Comparison of ENCODE assay signal across 8 cellular contexts in the genomic region with DNA sequence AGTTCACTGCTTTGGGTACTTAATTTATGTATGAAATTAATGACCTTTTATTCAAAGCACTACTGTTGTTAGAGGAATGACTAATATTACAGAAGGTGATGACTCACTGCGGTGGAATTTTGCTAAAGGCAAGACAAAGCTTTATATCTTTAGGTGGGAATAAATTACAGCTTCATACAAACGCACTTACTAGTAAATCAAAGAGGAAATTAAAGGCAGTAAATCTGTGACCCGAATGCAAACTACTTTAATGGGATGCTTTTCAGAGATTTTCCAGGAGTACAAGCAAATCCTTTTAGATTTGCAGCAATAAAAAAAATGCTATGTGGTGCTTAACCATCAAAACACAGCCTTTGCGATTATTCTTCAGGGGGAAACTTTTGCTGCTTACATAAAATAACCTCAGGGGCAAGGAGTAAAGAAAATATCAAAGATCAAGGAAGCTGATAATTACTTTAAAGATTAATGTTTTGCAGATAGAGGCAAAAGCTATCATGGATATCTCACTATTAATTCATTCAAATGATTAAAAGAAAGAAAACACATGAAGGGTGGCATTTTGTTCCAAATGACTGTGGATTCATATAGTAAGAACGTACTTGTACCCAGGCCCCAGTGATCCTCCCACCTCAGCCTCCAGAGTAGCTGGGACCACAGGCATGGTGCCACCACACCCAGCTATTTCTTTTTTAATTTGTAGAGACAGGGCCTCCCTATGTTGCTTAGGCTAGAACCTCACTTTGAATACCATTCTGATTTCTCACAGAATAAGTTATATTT.
DNase-seq lines count a peak whose midpoint lies in the region; ATAC-seq, FAIRE-seq and TF ChIP-seq lines count a peak whose summit lies in the region.
"Had no signal": no experiment of that assay in that cellular context is flagged by ENCODE, and none has a peak within 500 bp of the region (broad histone marks: within the 10 kb centered on the region; RNA-seq: fewer than 3 reads in every experiment).

No MANE protein-coding gene starts in this region.

- H3K4me3 ChIP-seq in HFF-Myc (replicated peaks; ENCODE audit: low read depth, low read length) = no peak overlapping the region
- no peak overlapping the region for H3K4me3 ChIP-seq in fibroblast of villous mesenchyme (ENCODE audit: low read depth, low read length)
- H3K4me3 ChIP-seq in small intestine (ENCODE audit: low read depth in 1 of 2, low read length in 2 of 2) = no peak overlapping the region

- H3K4me1 ChIP-seq in small intestine (ENCODE audit: control insufficient read depth in 2 of 2, insufficient read depth in 1 of 2, low read depth in 1 of 2, low read length in 1 of 2) = no peaks in the 10 kb centered on the region

- peak; percentile 19 for FAIRE-seq in small intestine (lab: Jason Lieb, UNC)

- TF ChIP-seq CTCF in HFF-Myc (IDR thresholded peaks at IDR 0.05; ENCODE audit: low read depth, low read length, missing control alignments) (no peak), fibroblast of villous mesenchyme (IDR thresholded peaks at IDR 0.05; ENCODE audit: insufficient read depth, low read depth, low read length) (no peak), GM13977 (IDR thresholded peaks at IDR 0.05; ENCODE audit: extremely low read depth, insufficient read depth, missing control alignments) (no peak)

- H3K27me3 ChIP-seq in small intestine (ENCODE audit: control insufficient read depth in 2 of 2, insufficient read depth in 2 of 2, low read length in 2 of 2) = no peaks in the 10 kb centered on the region

- WGBS in small intestine, 3 donors = 24 to 53% (median 38%) methylated on average over 5 of the region's 5 CpGs

- H3K9me3 ChIP-seq in small intestine (ENCODE audit: control insufficient read depth, low read depth) = no peaks in the 10 kb centered on the region

- peaks cover 0 to 7% of the 10 kb centered on the region in 2 donors for H3K36me3 ChIP-seq in small intestine (ENCODE audit: control insufficient read depth in 2 of 2, insufficient read depth in 2 of 2, low read length in 2 of 2)

- in situ Hi-C loops in GM13977 (cut with MboI; ENCODE audit: low pct_unique_long_range_greater_than_20kb, low sequenced_read_pairs, unreplicated experiment) = no loop called here

- ATAC-seq in SK-N-SH treated with all-trans-retinoic acid at 6 μM for 48 hours = peak; percentile 56
- ATAC-seq: activated T-cell treated with anti-CD3 and anti-CD28 coated beads, Interleukin-2, amount 50 U/mL, for 72 hours had no signal

- no peak overlapping the region for H3K27ac ChIP-seq in small intestine (ENCODE audit: low read depth in 1 of 2, low read length in 1 of 2)

- peak; percentile 84 for DNase-seq in HFF-Myc (ENCODE audit: extremely low read depth, low read depth)
- peak; percentile 90 for DNase-seq in fibroblast of villous mesenchyme (ENCODE audit: low read depth)
- peak; percentile 66 for DNase-seq in small intestine
- no peak for DNase-seq in NK-92 treated with Interleukin-12 subunit alpha and Interleukin-12 subunit beta, amount 100 ng/mL, for 24 hours (lab: John Stamatoyannopoulos, UW)
- DNase-seq in HuH-7 (ENCODE audit: low spot score) = no peak
- DNase-seq in GM13977 (ENCODE audit: low spot score) = no peak
- DNase-seq: activated T-cell treated with anti-CD3 and anti-CD28 coated beads, Interleukin-2, amount 50 U/mL, for 72 hours had no signal

TF ChIP-seq in SK-N-SH treated with all-trans-retinoic acid at 6 μM for 48 hours, 23 proteins besides CTCF, POLR2A, EP300 and RAD21:
- TF ChIP-seq ARNTL (CRISPR knock-in tag; IDR thresholded peaks at IDR 0.05; ENCODE audit: borderline replicate concordance, low read depth) (no peak), ZNF565 (CRISPR knock-in tag; conservative IDR thresholded peaks at IDR 0.05; ENCODE audit: low read depth) (no peak), ESRRG (CRISPR knock-in tag; IDR thresholded peaks at IDR 0.05) (no peak), GLIS3 (CRISPR knock-in tag; IDR thresholded peaks at IDR 0.05) (no peak), RARB (CRISPR knock-in tag; IDR thresholded peaks at IDR 0.05) (peak; percentile 91; the same call in 1 of the 2 replicates), TOX (CRISPR knock-in tag; IDR thresholded peaks at IDR 0.05; ENCODE audit: borderline replicate concordance) (peak; percentile 97), PATZ1 (CRISPR knock-in tag; IDR thresholded peaks at IDR 0.05; ENCODE audit: borderline replicate concordance) (peak; percentile 90), ISL1 (CRISPR knock-in tag; IDR thresholded peaks at IDR 0.05) (peak; percentile 99), ZC3H10 (CRISPR knock-in tag; IDR thresholded peaks at IDR 0.05) (peak; percentile 97), OSR1 (CRISPR knock-in tag; IDR thresholded peaks at IDR 0.05) (no peak), CSRNP3 (CRISPR knock-in tag; IDR thresholded peaks at IDR 0.05) (peak; percentile 81; the same call in 1 of the 2 replicates), TSHZ2 (CRISPR knock-in tag; IDR thresholded peaks at IDR 0.05) (no peak)
- TF ChIP-seq, protein P1, sequence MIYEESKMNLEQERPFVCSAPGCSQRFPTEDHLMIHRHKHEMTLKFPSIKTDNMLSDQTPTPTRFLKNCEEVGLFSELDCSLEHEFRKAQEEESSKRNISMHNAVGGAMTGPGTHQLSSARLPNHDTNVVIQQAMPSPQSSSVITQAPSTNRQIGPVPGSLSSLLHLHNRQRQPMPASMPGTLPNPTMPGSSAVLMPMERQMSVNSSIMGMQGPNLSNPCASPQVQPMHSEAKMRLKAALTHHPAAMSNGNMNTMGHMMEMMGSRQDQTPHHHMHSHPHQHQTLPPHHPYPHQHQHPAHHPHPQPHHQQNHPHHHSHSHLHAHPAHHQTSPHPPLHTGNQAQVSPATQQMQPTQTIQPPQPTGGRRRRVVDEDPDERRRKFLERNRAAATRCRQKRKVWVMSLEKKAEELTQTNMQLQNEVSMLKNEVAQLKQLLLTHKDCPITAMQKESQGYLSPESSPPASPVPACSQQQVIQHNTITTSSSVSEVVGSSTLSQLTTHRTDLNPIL (CRISPR knock-in tag; IDR thresholded peaks at IDR 0.05; ENCODE audit: low read depth) = peak; percentile 93
TF ChIP-seq in SK-N-SH treated with all-trans-retinoic acid at 6 μM for 48 hours: peak in this region for 7.

Comparison
In these comparisons a context has a peak if more than half of its experiments do, and no peak if none do; other contexts are left out.
1. DNase-seq: peak in HFF-Myc (single experiment), fibroblast of villous mesenchyme (single experiment) and small intestine (single experiment); none in NK-92 treated with Interleukin-12 subunit alpha and Interleukin-12 subunit beta, amount 100 ng/mL, for 24 hours (single experiment), HuH-7 (single experiment) and GM13977 (single experiment).